9 cellular contexts compared by ENCODE assay signal in genomic region chr13:60369242-60369641, GRCh38. TPM values are rescaled to one million over a fixed set of nuclear protein-coding genes. Genes with fewer than 3 reads are reported as not detected.
DNase-seq lines count a peak whose midpoint lies in the region; ATAC-seq and TF ChIP-seq lines count a peak whose summit lies in the region.
"Had no signal": no experiment of that assay in that cellular context is flagged by ENCODE, and none has a peak within 500 bp of the region (broad histone marks: within the 10 kb centered on the region; RNA-seq: fewer than 3 reads in every experiment).

No MANE protein-coding gene starts in this region.

- H3K27me3 Mint-ChIP-seq in MCF 10A (ENCODE audit: insufficient read depth, unreplicated experiment), result peaks cover 8% of the 10 kb centered on the region
- peaks cover 5 to 7% of the 10 kb centered on the region in 2 donors for H3K27me3 Mint-ChIP-seq in effector memory CD8-positive, alpha-beta T cell

- CTCF ChIA-PET in MCF 10A (lab: Yijun Ruan, JAX), result interaction anchor here (0.6 to 1.5 kb wide), 8 partner anchors 10 to 82 kb away, joined by 3 to 4 read pairs (median 3); no protein-coding TSS in a partner anchor

- no peaks in the 10 kb centered on the region for H3K36me3 ChIP-seq in breast epithelium
- H3K36me3 ChIP-seq in upper lobe of left lung, result no peaks in the 10 kb centered on the region

- TF ChIP-seq POLR2A in breast epithelium (IDR thresholded peaks at IDR 0.05) (no peak), upper lobe of left lung (IDR thresholded peaks at IDR 0.05) (no peak)

- H3K4me1 ChIP-seq in breast epithelium (no peaks in the 10 kb centered on the region), upper lobe of left lung (no peaks in the 10 kb centered on the region)

- H3K36me3 Mint-ChIP-seq in MCF 10A (ENCODE audit: insufficient read depth, unreplicated experiment), result no peaks in the 10 kb centered on the region
- no peaks in the 10 kb centered on the region for H3K36me3 Mint-ChIP-seq in effector memory CD8-positive, alpha-beta T cell (ENCODE audit: insufficient read depth)

- H3K27ac ChIP-seq in breast epithelium, result no peak overlapping the region
- no peak overlapping the region for H3K27ac ChIP-seq in upper lobe of left lung
- H3K27ac ChIP-seq in caudate nucleus (ENCODE audit: low read depth, low read length), result no peak overlapping the region

- H3K27ac Mint-ChIP-seq in MCF 10A (ENCODE audit: low read depth, unreplicated experiment), result no peak overlapping the region
- H3K27ac Mint-ChIP-seq in effector memory CD8-positive, alpha-beta T cell, result no peak overlapping the region

- no TSS peak for BruUV-seq in MCF 10A (replicated peaks; lab: Mats Ljungman, UMichigan)

- H3K9me3 ChIP-seq in breast epithelium (no peaks in the 10 kb centered on the region), upper lobe of left lung (no peaks in the 10 kb centered on the region)

- no peak overlapping the region for H3K4me3 Mint-ChIP-seq in MCF 10A (ENCODE audit: unreplicated experiment)
- no peak overlapping the region for H3K4me3 Mint-ChIP-seq in effector memory CD8-positive, alpha-beta T cell

- no peaks in the 10 kb centered on the region for H3K27me3 ChIP-seq in breast epithelium
- H3K27me3 ChIP-seq in upper lobe of left lung, result no peaks in the 10 kb centered on the region

- H3K9me3 Mint-ChIP-seq in MCF 10A (ENCODE audit: unreplicated experiment), result no peaks in the 10 kb centered on the region
- H3K9me3 Mint-ChIP-seq in effector memory CD8-positive, alpha-beta T cell, result no peaks in the 10 kb centered on the region

- POLR2A ChIA-PET in MCF 10A (lab: Yijun Ruan, JAX), result interaction anchor here (1.4 kb wide), 1 partner anchor 27 kb away, joined by 4 read pairs; the partner anchor contains the start of gene TDRD3

- ATAC-seq in HG03432 (IDR thresholded peaks at IDR 0.05; ENCODE audit: unreplicated experiment) (peak; percentile 64), upper lobe of left lung (ENCODE audit: low FRiP score in 2 of 2) (no peak), sciatic nerve (no peak)
- ATAC-seq in effector memory CD8-positive, alpha-beta T cell (replicated peaks), result peak; percentile 47

- intact Hi-C loops in MCF 10A (cut with micrococcal nuclease), result no loop called here
- intact Hi-C loops in breast epithelium (cut with DNase I; ENCODE audit: low total_unique reads), result no loop called here
- intact Hi-C loops in sciatic nerve (cut with DNase I), result no loop called here

- TF ChIP-seq CTCF in MCF 10A (IDR thresholded peaks at IDR 0.05; ENCODE audit: unreplicated experiment) (peak; percentile 12), breast epithelium (IDR thresholded peaks at IDR 0.05) (peak in 1 of 3 donors; percentile 26), upper lobe of left lung (IDR thresholded peaks at IDR 0.05) (peak in 5 of 6 experiments; percentile 6 to 48 (median 16))

- peak; percentile 11 for DNase-seq in MCF 10A (ENCODE audit: unreplicated experiment)
- no peak for DNase-seq in breast epithelium (ENCODE audit: low spot score in 2 of 2)
- DNase-seq in effector memory CD8-positive, alpha-beta T cell, result no peak
- no peak for DNase-seq in upper lobe of left lung
- no peak for DNase-seq in amygdala (lab: John Stamatoyannopoulos, UW)
- DNase-seq in sciatic nerve (ENCODE audit: low spot score), result no peak
- DNase-seq in caudate nucleus (lab: John Stamatoyannopoulos, UW), result no peak
- DNase-seq: COR-L47 had no signal

- no peak for TF ChIP-seq EP300 in upper lobe of left lung (IDR thresholded peaks at IDR 0.05)

- H3K4me3 ChIP-seq in breast epithelium (no peak overlapping the region), upper lobe of left lung (no peak overlapping the region)

- no peaks in the 10 kb centered on the region for H3K4me1 Mint-ChIP-seq in MCF 10A (ENCODE audit: insufficient read depth, unreplicated experiment)
- H3K4me1 Mint-ChIP-seq in effector memory CD8-positive, alpha-beta T cell (ENCODE audit: low read depth in 2 of 2), result no peaks in the 10 kb centered on the region

RNA-seq across cellular contexts. Expression of gene TDRD3, which starts 27.8 kb away (rescaled TPM):
- total RNA-seq in MCF 10A (2022), result 13.6 and 21.4 TPM in 2 replicates
- total RNA-seq in breast epithelium, result 10 to 100 TPM; 30.6 to 52.1 (median 32.1) TPM
- total RNA-seq in upper lobe of left lung, result 10 to 100 TPM; 16.0 to 56.4 (median 25.8) TPM
- total RNA-seq in sciatic nerve, result 55.7 TPM

Comparison
In these comparisons a context has a peak if more than half of its experiments do, and no peak if none do; other contexts are left out.
1. ATAC-seq: peak in HG03432 (single experiment) and effector memory CD8-positive, alpha-beta T cell (single experiment); none in upper lobe of left lung (0 of 2) and sciatic nerve (single experiment).